In the genomic region with DNA sequence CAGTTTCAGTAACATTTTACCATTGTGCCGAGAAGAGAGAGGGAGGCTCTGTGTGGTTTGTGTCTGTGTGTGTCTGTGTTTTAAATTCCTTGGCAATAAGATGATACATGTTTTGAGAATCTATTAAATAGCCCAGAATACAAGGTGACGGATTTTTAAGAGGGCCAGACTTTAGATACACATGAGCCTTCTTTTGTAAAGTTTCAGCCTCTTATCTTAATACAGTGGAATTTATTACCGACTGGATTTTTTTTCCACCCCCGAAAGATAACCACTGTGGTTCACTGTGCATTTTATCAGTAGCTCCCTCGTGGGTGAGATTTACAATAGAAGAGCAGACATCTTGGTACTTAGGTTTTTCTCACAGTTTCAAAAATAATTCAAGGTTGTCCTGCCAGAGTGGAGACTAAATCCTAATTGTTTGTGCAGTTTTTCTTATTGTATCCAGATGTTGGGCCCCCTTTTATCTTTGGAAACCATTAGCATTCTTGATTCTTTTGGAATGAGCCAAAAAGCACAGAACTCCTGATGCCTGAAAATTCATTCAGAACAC, we compare ENCODE assay signal across 14 cellular contexts. TPM values are rescaled to one million over a fixed set of nuclear protein-coding genes. Genes with fewer than 3 reads are reported as not detected.
A peak's percentile ranks its signal among the peaks of the same experiment; 100 is the strongest.
DNase-seq lines count a peak whose midpoint lies in the region; ATAC-seq, FAIRE-seq and TF ChIP-seq lines count a peak whose summit lies in the region.
"Had no signal": no experiment of that assay in that cellular context is flagged by ENCODE, and none has a peak within 500 bp of the region (broad histone marks: within the 10 kb centered on the region; RNA-seq: fewer than 3 reads in every experiment).

No MANE protein-coding gene starts in this region.

- H3K4me2 ChIP-seq in OCI-LY7 (ENCODE audit: low read length), result no peak overlapping the region
- no peak overlapping the region for H3K4me2 ChIP-seq in trophoblast cell (ENCODE audit: low read length)

- CTCF ChIA-PET in OCI-LY7 (lab: Charles Lee; ENCODE audit: unreplicated experiment), result no interaction called here

- H3K36me3 ChIP-seq in OCI-LY7 (ENCODE audit: insufficient read depth, low read length), result peaks cover 90% of the 10 kb centered on the region
- H3K36me3 ChIP-seq in trophoblast cell (ENCODE audit: control insufficient read depth in 1 of 2, insufficient read depth in 2 of 2, low read length in 2 of 2), result no peaks in the 10 kb centered on the region

- H3K9me2 ChIP-seq in OCI-LY7 (ENCODE audit: insufficient read depth, low read length), result no peaks in the 10 kb centered on the region

- H3K9me3 ChIP-seq in OCI-LY7 (ENCODE audit: low read length) (no peaks in the 10 kb centered on the region), trophoblast cell (ENCODE audit: insufficient read depth, low read depth, low read length) (no peaks in the 10 kb centered on the region)

- H3K79me2 ChIP-seq in OCI-LY7 (ENCODE audit: insufficient read depth, low read depth, low read length), result peaks cover 26% of the 10 kb centered on the region; the same call in 1 of the 2 replicates
- no peaks in the 10 kb centered on the region for H3K79me2 ChIP-seq in trophoblast cell (ENCODE audit: control insufficient read depth, insufficient read depth, low read length, poor library complexity)

- H4K8ac ChIP-seq in trophoblast cell (ENCODE audit: low read depth, low read length), result no peak overlapping the region

- peaks cover 6% of the 10 kb centered on the region for H3K79me1 ChIP-seq in trophoblast cell (ENCODE audit: low read length)

- WGBS in trophoblast cell (ENCODE audit: extremely low coverage, insufficient coverage, insufficient read length), result no CpG with 5 or more reads among the region's 5 CpGs

- ATAC-seq in GM18505 (IDR thresholded peaks at IDR 0.05; ENCODE audit: unreplicated experiment), result no peak

- no peak overlapping the region for H3K14ac ChIP-seq in trophoblast cell (ENCODE audit: low read length)

- H4K20me1 ChIP-seq in OCI-LY7 (ENCODE audit: insufficient read depth, low read length), result no peaks in the 10 kb centered on the region

- H3K4me3 ChIP-seq in OCI-LY7 (ENCODE audit: low read depth, low read length, poor library complexity, severe bottlenecking), result no peak overlapping the region
- H3K4me3 ChIP-seq in choroid plexus epithelial cell (ENCODE audit: low read depth, low read length), result no peak overlapping the region
- H3K4me3 ChIP-seq in trophoblast cell (ENCODE audit: low read depth, low read length), result no peak overlapping the region

- intact Hi-C loops in OCI-LY7 (cut with micrococcal nuclease; ENCODE audit: unreplicated experiment), result no loop called here

- H3K9ac ChIP-seq in trophoblast cell (ENCODE audit: low read length), result no peak overlapping the region

- POLR2A ChIA-PET in OCI-LY7 (lab: Charles Lee), result interaction anchor here (1.0 kb wide), 1 partner anchor 23 kb away, joined by 3 read pairs; no protein-coding TSS in a partner anchor

- H3K18ac ChIP-seq in trophoblast cell (ENCODE audit: low read length), result no peak overlapping the region

- H3K4me1 ChIP-seq in OCI-LY7 (ENCODE audit: insufficient read depth, low read length, poor library complexity, severe bottlenecking) (no peaks in the 10 kb centered on the region), trophoblast cell (ENCODE audit: control insufficient read depth in 1 of 2, insufficient read depth in 2 of 2, low read length in 2 of 2) (peaks cover 0 to 9% of the 10 kb centered on the region in 2 experiments)

- H2AK5ac ChIP-seq in trophoblast cell (ENCODE audit: low read length), result no peak overlapping the region

- H4K91ac ChIP-seq in trophoblast cell (ENCODE audit: low read depth, low read length), result no peak overlapping the region

- no peaks in the 10 kb centered on the region for H3K27me3 ChIP-seq in trophoblast cell (ENCODE audit: insufficient read depth, low read length)

- H3K4ac ChIP-seq in trophoblast cell (ENCODE audit: low read depth, low read length), result no peak overlapping the region

- FAIRE-seq in GM12892 (lab: Jason Lieb, UNC), result no peak
- FAIRE-seq: GM12891 had no signal

- no peak overlapping the region for H2BK120ac ChIP-seq in trophoblast cell (ENCODE audit: insufficient read depth, low read length, poor library complexity)

- no peak overlapping the region for H2BK5ac ChIP-seq in trophoblast cell (ENCODE audit: low read depth, low read length, poor library complexity)

- no peak for TF ChIP-seq CTCF in OCI-LY7 (conservative IDR thresholded peaks at IDR 0.05; ENCODE audit: low read length)
- no peak for TF ChIP-seq CTCF in choroid plexus epithelial cell (conservative IDR thresholded peaks at IDR 0.05; ENCODE audit: low read depth, low read length)

- H4K12ac ChIP-seq in trophoblast cell (ENCODE audit: low read depth, low read length), result no peak overlapping the region

- H2AFZ ChIP-seq in OCI-LY7 (ENCODE audit: low read length) (no peak overlapping the region), trophoblast cell (ENCODE audit: insufficient read depth, low read length, poor library complexity) (no peak overlapping the region)

- no peak overlapping the region for H3K23ac ChIP-seq in trophoblast cell (ENCODE audit: low read length)

- no peak overlapping the region for H3K27ac ChIP-seq in OCI-LY7 (ENCODE audit: low read depth, low read length, poor library complexity, severe bottlenecking)
- peak overlapping the region; percentile 17 for H3K27ac ChIP-seq in trophoblast cell (ENCODE audit: low read depth, low read length)
- H3K27ac ChIP-seq: WERI-Rb-1 had no signal

- peak overlapping the region; percentile 46 for H2BK12ac ChIP-seq in trophoblast cell (ENCODE audit: low read length)

- TF ChIP-seq POLR2A in GM18505 (IDR thresholded peaks at IDR 0.05; ENCODE audit: borderline replicate concordance, extremely low read depth, insufficient read depth, insufficient read length), result no peak
- TF ChIP-seq POLR2A in GM12892 (IDR thresholded peaks at IDR 0.05; ENCODE audit: low read depth, low read length), result no peak

- DNase-seq in EL (peak; percentile 65), OCI-LY7 (ENCODE audit: low spot score) (no peak), choroid plexus epithelial cell (ENCODE audit: low read depth) (peak; percentile 45), trophoblast cell (no peak), SW480 (ENCODE audit: low spot score) (no peak), GM12892 (ENCODE audit: insufficient read length) (no peak)
- DNase-seq: activated naive CD4-positive, alpha-beta T cell; DMS 273 treated with DMSO at 0.1 percent for 48 hours; NCI-H1105 treated with DMSO at 0.1 percent for 48 hours; stimulated activated CD4-positive, alpha-beta T cell treated with anti-CD3 and anti-CD28 coated beads, Interleukin-15, amount 100 ng/mL, for 24 hours; stimulated activated naive CD4-positive, alpha-beta T cell; WERI-Rb-1 had no signal

- BruUV-seq in OCI-LY7 (replicated peaks; lab: Mats Ljungman, UMichigan), result TSS peak; percentile 11

RNA-seq across cellular contexts. Expression of gene STK4, which starts 49.9 kb away (rescaled TPM):
- total RNA-seq in OCI-LY7 (2014; rRNA removed; shearing (Covaris generic)), result 67.9 and 80.4 TPM in 2 replicates
- 140 and 150 TPM in 2 replicates for total RNA-seq in OCI-LY7 (2022)
- 13.2 and 14.0 TPM in 2 replicates for polyA plus RNA-seq in trophoblast cell (2013)
- 49.7 TPM for polyA plus RNA-seq in GM12892 (2012; ENCODE audit: missing spikeins)

RNA-seq across cellular contexts. Expression of gene TOMM34, which starts 56.0 kb away (rescaled TPM):
- total RNA-seq in OCI-LY7 (2014; rRNA removed; shearing (Covaris generic)), result 35.2 and 38.6 TPM in 2 replicates
- total RNA-seq in OCI-LY7 (2022), result 48.2 and 50.6 TPM in 2 replicates
- 40.4 and 42.2 TPM in 2 replicates for polyA plus RNA-seq in trophoblast cell (2013)
- 26.7 TPM for polyA plus RNA-seq in GM12892 (2012; ENCODE audit: missing spikeins)

Comparison
In these comparisons a context has a peak if more than half of its experiments do, and no peak if none do; other contexts are left out.
1. DNase-seq: peak in EL (single experiment) and choroid plexus epithelial cell (single experiment); none in OCI-LY7 (single experiment), trophoblast cell (0 of 2), SW480 (single experiment) and GM12892 (single experiment).